ENCODE assay signal across 14 cellular contexts in genomic region chr1:244099258-244099930, GRCh38. TPM values are rescaled to one million over a fixed set of nuclear protein-coding genes. Genes with fewer than 3 reads are reported as not detected.
DNase-seq lines count a peak whose midpoint lies in the region; ATAC-seq and TF ChIP-seq lines count a peak whose summit lies in the region.
"Had no signal": no experiment of that assay in that cellular context is flagged by ENCODE, and none has a peak within 500 bp of the region (broad histone marks: within the 10 kb centered on the region; RNA-seq: fewer than 3 reads in every experiment).

No MANE protein-coding gene starts in this region.

- peaks cover 2% of the 10 kb centered on the region for H3K36me3 Mint-ChIP-seq in neural progenitor cell
- no peaks in the 10 kb centered on the region for H3K36me3 Mint-ChIP-seq in activated CD8-positive, alpha-beta memory T cell treated with anti-CD3 and anti-CD28 coated beads, Interleukin-2, amount 10 ng/mL, durations not matched to agents 7 days and 5 days

- ATAC-seq in activated CD8-positive, alpha-beta memory T cell treated with anti-CD3 and anti-CD28 coated beads, Interleukin-2, amount 10 ng/mL, durations not matched to agents 7 days and 5 days = no peak
- ATAC-seq in aorta (ENCODE audit: low FRiP score) = no peak
- ATAC-seq: HepG2 had no signal

- H3K27me3 Mint-ChIP-seq in neural progenitor cell (ENCODE audit: insufficient read depth, low read depth) = peaks cover 6% of the 10 kb centered on the region
- H3K27me3 Mint-ChIP-seq in activated CD8-positive, alpha-beta memory T cell treated with anti-CD3 and anti-CD28 coated beads, Interleukin-2, amount 10 ng/mL, durations not matched to agents 7 days and 5 days = peaks cover 24% of the 10 kb centered on the region
- H3K27me3 Mint-ChIP-seq: CD4-positive, alpha-beta T cell had no signal

- no peak overlapping the region for H3K27ac Mint-ChIP-seq in neural progenitor cell
- no peak overlapping the region for H3K27ac Mint-ChIP-seq in activated CD8-positive, alpha-beta memory T cell treated with anti-CD3 and anti-CD28 coated beads, Interleukin-2, amount 10 ng/mL, durations not matched to agents 7 days and 5 days
- H3K27ac Mint-ChIP-seq: B cell; CD4-positive, alpha-beta T cell; HFFc6 had no signal

- POLR2A ChIA-PET in HEK293 (lab: Yijun Ruan, JAX) = no interaction called here
- POLR2A ChIA-PET in RWPE1 (lab: Yijun Ruan, JAX; ENCODE audit: low non-redundant PET) = no interaction called here

- H3K9me3 Mint-ChIP-seq in neural progenitor cell = peaks cover 4% of the 10 kb centered on the region
- no peaks in the 10 kb centered on the region for H3K9me3 Mint-ChIP-seq in activated CD8-positive, alpha-beta memory T cell treated with anti-CD3 and anti-CD28 coated beads, Interleukin-2, amount 10 ng/mL, durations not matched to agents 7 days and 5 days (ENCODE audit: low read depth)
- H3K9me3 Mint-ChIP-seq: CD4-positive, alpha-beta T cell; HFFc6 had no signal

- intact Hi-C loops in aorta (cut with DNase I) = no loop called here

- H3K27me3 ChIP-seq in neural progenitor cell = no peaks in the 10 kb centered on the region
- no peaks in the 10 kb centered on the region for H3K27me3 ChIP-seq in aorta (ENCODE audit: control insufficient read depth in 1 of 2, insufficient read depth in 2 of 2, low read length in 1 of 2)

- H3K4me3 ChIP-seq in HEK293 (ENCODE audit: low read depth, low read length) = no peak overlapping the region
- H3K4me3 ChIP-seq in epithelial cell of esophagus (ENCODE audit: low read length) = no peak overlapping the region
- H3K4me3 ChIP-seq in neural progenitor cell = no peak overlapping the region
- no peak overlapping the region for H3K4me3 ChIP-seq in aorta (ENCODE audit: low read length in 2 of 2)

- no peak overlapping the region for H3K4me2 ChIP-seq in neural progenitor cell

- CTCF ChIA-PET in HEK293 (lab: Yijun Ruan, JAX) = no interaction called here
- CTCF ChIA-PET in RWPE1 (lab: Yijun Ruan, JAX) = no interaction called here
- CTCF ChIA-PET in activated CD8-positive, alpha-beta memory T cell treated with anti-CD3 and anti-CD28 coated beads, Interleukin-2, amount 10 ng/mL, durations not matched to agents 7 days and 5 days (lab: Charles Lee) = no interaction called here

- peak; percentile 48 for DNase-seq in RWPE1 (ENCODE audit: low spot score)
- DNase-seq in epithelial cell of esophagus (ENCODE audit: low read depth) = peak; percentile 10
- DNase-seq in neural progenitor cell (ENCODE audit: low spot score) = no peak
- DNase-seq in activated CD8-positive, alpha-beta memory T cell treated with anti-CD3 and anti-CD28 coated beads, Interleukin-2, amount 10 ng/mL, durations not matched to agents 7 days and 5 days = no peak
- no peak for DNase-seq in inferior parietal cortex (ENCODE audit: extremely low spot score)
- DNase-seq in aorta = no peak
- DNase-seq: CD4-positive, alpha-beta T cell; DMS79; GOT3; H9; HFFc6 had no signal

- H3K27ac ChIP-seq in HEK293 (ENCODE audit: extremely low read depth, low read depth, low read length) = no peak overlapping the region
- H3K27ac ChIP-seq in RWPE1 = no peak overlapping the region
- no peak overlapping the region for H3K27ac ChIP-seq in neural progenitor cell
- no peak overlapping the region for H3K27ac ChIP-seq in aorta (ENCODE audit: low read depth in 1 of 2, low read length in 2 of 2)

- H3K4me1 ChIP-seq in HEK293 (ENCODE audit: control insufficient read depth, insufficient read depth, low read length) (no peaks in the 10 kb centered on the region), neural progenitor cell (peaks cover 9% of the 10 kb centered on the region), aorta (ENCODE audit: control insufficient read depth in 1 of 2, insufficient read depth in 2 of 2, low read length in 2 of 2) (no peaks in the 10 kb centered on the region)

- peaks cover 28% of the 10 kb centered on the region for H3K4me1 Mint-ChIP-seq in neural progenitor cell
- peaks cover 5% of the 10 kb centered on the region for H3K4me1 Mint-ChIP-seq in activated CD8-positive, alpha-beta memory T cell treated with anti-CD3 and anti-CD28 coated beads, Interleukin-2, amount 10 ng/mL, durations not matched to agents 7 days and 5 days

- peak overlapping the region; percentile 18 for H3K4me3 Mint-ChIP-seq in neural progenitor cell
- no peak overlapping the region for H3K4me3 Mint-ChIP-seq in activated CD8-positive, alpha-beta memory T cell treated with anti-CD3 and anti-CD28 coated beads, Interleukin-2, amount 10 ng/mL, durations not matched to agents 7 days and 5 days
- H3K4me3 Mint-ChIP-seq: B cell; CD4-positive, alpha-beta T cell; H9; HFFc6 had no signal

- no peaks in the 10 kb centered on the region for H3K36me3 ChIP-seq in HEK293 (ENCODE audit: control insufficient read depth in 2 of 2, insufficient read depth in 1 of 2, low read length in 2 of 2)
- no peaks in the 10 kb centered on the region for H3K36me3 ChIP-seq in neural progenitor cell
- no peaks in the 10 kb centered on the region for H3K36me3 ChIP-seq in aorta (ENCODE audit: control insufficient read depth in 1 of 2, insufficient read depth in 2 of 2, low read length in 1 of 2)

- H3F3A ChIP-seq in neural progenitor cell (ENCODE audit: low read depth) = no peaks in the 10 kb centered on the region

- 40 to 50% methylated on average over 19 of the region's 19 CpGs for WGBS in aorta, 2 donors

- H3K9ac ChIP-seq in neural progenitor cell = no peak overlapping the region

- H3K79me2 ChIP-seq in neural progenitor cell (ENCODE audit: low read depth) = no peaks in the 10 kb centered on the region

- H4K20me1 ChIP-seq in neural progenitor cell (ENCODE audit: low read depth) = no peaks in the 10 kb centered on the region

- TF ChIP-seq CTCF in HEK293 (tag by site-specific recombination; IDR thresholded peaks at IDR 0.05) (no peak), RWPE1 (conservative IDR thresholded peaks at IDR 0.05; ENCODE audit: low read depth) (no peak), epithelial cell of esophagus (IDR thresholded peaks at IDR 0.05; ENCODE audit: insufficient read depth, low read depth, low read length, missing control alignments) (no peak), neural progenitor cell (IDR thresholded peaks at IDR 0.05) (no peak)

- H2AFZ ChIP-seq in neural progenitor cell (replicated peaks) = no peak overlapping the region

- H3K9me3 ChIP-seq in HEK293 (ENCODE audit: control insufficient read depth, insufficient read depth, low read depth, low read length) (no peaks in the 10 kb centered on the region), neural progenitor cell (ENCODE audit: low read depth) (no peaks in the 10 kb centered on the region), aorta (ENCODE audit: control insufficient read depth, low read length) (peaks cover 1% of the 10 kb centered on the region)

TF ChIP-seq in HEK293, 187 proteins besides CTCF, POLR2A, EP300 and RAD21:
- TF ChIP-seq ZNF658 (tag by site-specific recombination; IDR thresholded peaks at IDR 0.05) (no peak), SETDB1 (IDR thresholded peaks at IDR 0.05; ENCODE audit: insufficient read length, low read length) (peak; percentile 52)
TF ChIP-seq in HEK293: peak in this region for 1.

RNA-seq across cellular contexts. Expression of gene ZBTB18, which starts 48.3 kb away (rescaled TPM):
- 26.8 and 30.1 TPM in 2 replicates for total RNA-seq in neural progenitor cell (ENCODE audit: low replicate concordance)
- 1 to 10 TPM; 6.3 TPM for total RNA-seq in activated CD8-positive, alpha-beta memory T cell treated with anti-CD3 and anti-CD28 coated beads, Interleukin-2, amount 10 ng/mL, durations not matched to agents 7 days and 5 days
- total RNA-seq in aorta = 10 to 100 TPM; 10.6 to 13.2 TPM
- polyA plus RNA-seq in aorta = 1 to 10 TPM; 4.3 to 4.6 TPM

Comparison
In these comparisons a context has a peak if more than half of its experiments do, and no peak if none do; other contexts are left out.
1. DNase-seq: peak in RWPE1 (single experiment) and epithelial cell of esophagus (single experiment); none in neural progenitor cell (single experiment), activated CD8-positive, alpha-beta memory T cell treated with anti-CD3 and anti-CD28 coated beads, Interleukin-2, amount 10 ng/mL, durations not matched to agents 7 days and 5 days (single experiment), inferior parietal cortex (single experiment) and aorta (0 of 2).